ENCODE assay signal across 17 cellular contexts in the genomic region with DNA sequence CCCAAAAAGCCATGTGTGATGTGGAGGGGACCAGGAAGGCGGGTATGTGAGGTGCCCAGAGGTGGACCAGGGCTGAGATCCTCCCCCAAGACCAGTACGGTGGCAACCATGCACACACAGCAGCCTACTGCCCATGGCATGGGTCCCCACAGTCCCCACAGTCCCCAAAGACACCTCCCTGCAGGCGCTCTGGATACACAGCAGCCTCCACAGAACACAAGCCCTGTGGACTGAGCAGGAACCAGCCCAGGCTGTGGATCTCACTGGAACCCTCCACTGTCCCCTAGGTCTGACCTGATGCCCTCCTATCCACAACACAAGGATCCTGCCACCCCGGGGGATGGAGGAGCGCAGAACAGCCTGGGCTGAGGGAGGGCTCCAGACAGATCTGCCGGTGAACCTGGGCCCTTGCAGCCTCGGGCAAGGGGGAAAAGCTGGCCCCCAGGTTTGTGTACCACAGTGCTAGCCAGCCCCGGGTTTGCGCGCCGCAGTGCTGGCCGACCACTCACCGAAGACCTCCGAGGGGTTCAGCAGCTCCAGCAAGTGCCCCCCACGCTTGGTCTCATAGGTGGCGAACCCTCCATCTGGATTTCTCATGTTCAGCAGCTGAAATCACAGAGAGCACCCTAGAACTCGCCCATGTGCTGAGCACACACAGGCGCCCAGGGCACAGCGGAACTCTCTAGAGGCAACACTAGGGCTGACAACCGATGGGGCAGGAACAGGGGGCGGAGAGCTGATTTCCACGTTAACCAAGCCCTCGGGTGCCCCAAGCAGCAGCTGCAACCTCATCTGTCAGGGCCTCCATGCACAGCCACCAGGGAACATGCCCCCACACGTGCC. TPM values are rescaled to one million over a fixed set of nuclear protein-coding genes. Genes with fewer than 3 reads are reported as not detected.
"Had no signal": no experiment of that assay in that cellular context is flagged by ENCODE, and none has a peak within 500 bp of the region (broad histone marks: within the 10 kb centered on the region; RNA-seq: fewer than 3 reads in every experiment).

No MANE protein-coding gene starts in this region.

- H3K27me3 ChIP-seq: dorsolateral prefrontal cortex, esophagus muscularis mucosa, heart left ventricle, suprapubic skin had no signal

- ATAC-seq: activated T-cell treated with anti-CD3 and anti-CD28 coated beads, Interleukin-2, amount 50 U/mL, for 4 hours had no signal

- H3K36me3 Mint-ChIP-seq: activated naive CD8-positive, alpha-beta T cell treated with anti-CD3 and anti-CD28 coated beads for 36 hours had no signal

- H3K9me3 Mint-ChIP-seq: activated CD4-positive, alpha-beta memory T cell treated with anti-CD3 and anti-CD28 coated beads for 36 hours; activated naive CD8-positive, alpha-beta T cell treated with anti-CD3 and anti-CD28 coated beads for 36 hours; activated T-cell treated with anti-CD3 and anti-CD28 coated beads, Interleukin-2, amount 50 U/mL, for 4 hours; naive B cell had no signal

- H3K27me3 Mint-ChIP-seq: activated CD4-positive, alpha-beta memory T cell treated with anti-CD3 and anti-CD28 coated beads for 36 hours; activated naive CD8-positive, alpha-beta T cell treated with anti-CD3 and anti-CD28 coated beads for 36 hours; naive B cell; progenitor cell of endocrine pancreas had no signal

- H3K4me3 Mint-ChIP-seq: activated CD4-positive, alpha-beta memory T cell treated with anti-CD3 and anti-CD28 coated beads for 36 hours; activated naive CD8-positive, alpha-beta T cell treated with anti-CD3 and anti-CD28 coated beads for 36 hours; activated T-cell treated with anti-CD3 and anti-CD28 coated beads, Interleukin-2, amount 50 U/mL, for 4 hours had no signal

- H3K9me3 ChIP-seq: esophagus muscularis mucosa, heart left ventricle, suprapubic skin had no signal

- DNase-seq: activated CD4-positive, alpha-beta memory T cell treated with anti-CD3 and anti-CD28 coated beads for 36 hours; activated CD4-positive, alpha-beta T cell treated with anti-CD3 and anti-CD28 coated beads for 1 hour; activated gamma-delta T cell; activated naive CD8-positive, alpha-beta T cell treated with anti-CD3 and anti-CD28 coated beads for 36 hours; activated T-cell treated with anti-CD3 and anti-CD28 coated beads, Interleukin-2, amount 50 U/mL, for 4 hours; foreskin fibroblast; midbrain; naive B cell; nucleus accumbens; stimulated activated CD4-positive, alpha-beta T cell treated with anti-CD3 and anti-CD28 coated beads, Interleukin-1b, Interleukin-23, amount 100 ng/mL, for 48 hours; stimulated activated naive CD4-positive, alpha-beta T cell treated with Interleukin-2 at 50 U/mL for 16 hours; SW 1271 had no signal

- H3K27ac Mint-ChIP-seq: activated CD4-positive, alpha-beta memory T cell treated with anti-CD3 and anti-CD28 coated beads for 36 hours; activated naive CD8-positive, alpha-beta T cell treated with anti-CD3 and anti-CD28 coated beads for 36 hours; progenitor cell of endocrine pancreas had no signal

- H3K27ac ChIP-seq: esophagus muscularis mucosa, heart left ventricle, suprapubic skin had no signal

- H3K4me3 ChIP-seq: dorsolateral prefrontal cortex, esophagus muscularis mucosa, heart left ventricle, suprapubic skin had no signal

- H3K4me1 Mint-ChIP-seq: activated naive CD8-positive, alpha-beta T cell treated with anti-CD3 and anti-CD28 coated beads for 36 hours; naive B cell had no signal

- H3K4me1 ChIP-seq: suprapubic skin had no signal

RNA-seq across cellular contexts. Expression of a gene that starts 51.0 kb away (rescaled TPM):
- total RNA-seq: suprapubic skin had no signal
